ENCODE assay signal across 20 cellular contexts in genomic region chr14:68559949-68560348, GRCh38.
DNase-seq lines count a peak whose midpoint lies in the region; ATAC-seq, FAIRE-seq and TF ChIP-seq lines count a peak whose summit lies in the region.
"Had no signal": no experiment of that assay in that cellular context is flagged by ENCODE, and none has a peak within 500 bp of the region (broad histone marks: within the 10 kb centered on the region; RNA-seq: fewer than 3 reads in every experiment).

No MANE protein-coding gene starts in this region.

- intact Hi-C loops in breast epithelium (cut with DNase I; ENCODE audit: low total_unique reads): loop anchor here (10.0 kb wide), 1 partner anchor 235 kb away; the partner anchor contains the start of gene ZFP36L1
- intact Hi-C loops in endothelial cell of umbilical vein (cut with micrococcal nuclease): loop anchor here (5.0 kb wide), 1 partner anchor 313 kb away; no protein-coding TSS in a partner anchor
- intact Hi-C loops in prostate gland (cut with DNase I): no loop called here

- H3K9me1 ChIP-seq in endothelial cell of umbilical vein (replicated peaks; ENCODE audit: control insufficient read depth, extremely low read depth, insufficient read depth, low read length): no peaks in the 10 kb centered on the region

- H3K27ac Mint-ChIP-seq in nephron: peak overlapping the region; percentile 17 to 100 (median 91)
- no peak overlapping the region for H3K27ac Mint-ChIP-seq in GM23338
- H3K27ac Mint-ChIP-seq: CD8-positive, alpha-beta memory T cell had no signal

- no peaks in the 10 kb centered on the region for H3K9me3 ChIP-seq in breast epithelium
- no peaks in the 10 kb centered on the region for H3K9me3 ChIP-seq in endothelial cell of umbilical vein (replicated peaks; ENCODE audit: control insufficient read depth, insufficient read depth, low read length)
- H3K9me3 ChIP-seq in prostate gland: no peaks in the 10 kb centered on the region
- H3K9me3 ChIP-seq: BE2C, Caco-2 had no signal

- H3K27me3 Mint-ChIP-seq in nephron (ENCODE audit: low read depth) (no peaks in the 10 kb centered on the region), GM23338 (ENCODE audit: insufficient read depth, low read depth, poor library complexity) (peaks cover 11% of the 10 kb centered on the region)
- H3K27me3 Mint-ChIP-seq: CD4-positive, CD25-positive, alpha-beta regulatory T cell; CD8-positive, alpha-beta memory T cell had no signal

- dilution Hi-C loops in endothelial cell of umbilical vein (cut with MboI; ENCODE audit: extremely low pct_ligation_motif_present, low sequenced_read_pairs): no loop called here

- 73% methylated on average over 5 of the region's 5 CpGs for WGBS in prostate gland

- H3K36me3 ChIP-seq in breast epithelium: no peaks in the 10 kb centered on the region
- no peaks in the 10 kb centered on the region for H3K36me3 ChIP-seq in endothelial cell of umbilical vein (ENCODE audit: control insufficient read depth in 2 of 2, extremely low read depth in 1 of 2, insufficient read depth in 2 of 2, low read length in 2 of 2)
- H3K36me3 ChIP-seq in prostate gland: no peaks in the 10 kb centered on the region
- no peaks in the 10 kb centered on the region for H3K36me3 ChIP-seq in GM23338 (ENCODE audit: insufficient read depth)
- H3K36me3 ChIP-seq: BE2C had no signal

- H3K36me3 Mint-ChIP-seq in nephron (ENCODE audit: low read depth) (no peaks in the 10 kb centered on the region), GM23338 (ENCODE audit: low read depth) (peaks cover 3% of the 10 kb centered on the region; the same call in 1 of the 3 replicates)

- peaks cover 5% of the 10 kb centered on the region; the same call in 1 of the 2 replicates for H3K9me2 ChIP-seq in GM23338 (ENCODE audit: insufficient read depth)

- peak; percentile 8 for FAIRE-seq in endothelial cell of umbilical vein (lab: Jason Lieb, UNC)
- FAIRE-seq: GM12892, GM18507 had no signal

- H3K4me1 ChIP-seq in breast epithelium: peaks cover 5 to 31% of the 10 kb centered on the region in 2 donors
- peaks cover 17% of the 10 kb centered on the region for H3K4me1 ChIP-seq in endothelial cell of umbilical vein (ENCODE audit: control insufficient read depth, extremely low read depth, insufficient read depth, low read length)
- H3K4me1 ChIP-seq in prostate gland (replicated peaks): peaks cover 27% of the 10 kb centered on the region
- peaks cover 10% of the 10 kb centered on the region; the same call in 1 of the 2 replicates for H3K4me1 ChIP-seq in GM23338 (ENCODE audit: insufficient read depth)
- H3K4me1 ChIP-seq: BE2C had no signal

- no peak for TF ChIP-seq POLR2A in breast epithelium (IDR thresholded peaks at IDR 0.05)
- no peak for TF ChIP-seq POLR2A in endothelial cell of umbilical vein (IDR thresholded peaks at IDR 0.05; ENCODE audit: low read depth, low read length)
- TF ChIP-seq POLR2A in prostate gland (IDR thresholded peaks at IDR 0.05): no peak

- peaks cover 70% of the 10 kb centered on the region for H3K4me1 Mint-ChIP-seq in nephron
- peaks cover 21% of the 10 kb centered on the region for H3K4me1 Mint-ChIP-seq in GM23338

- POLR2A ChIA-PET in endothelial cell of umbilical vein (lab: Charles Lee): no interaction called here

- no peak overlapping the region for H3K9ac ChIP-seq in endothelial cell of umbilical vein (replicated peaks; ENCODE audit: extremely low read depth, insufficient read depth, low read length)

- H3K9me3 Mint-ChIP-seq in nephron (no peaks in the 10 kb centered on the region), GM23338 (no peaks in the 10 kb centered on the region)
- H3K9me3 Mint-ChIP-seq: CD8-positive, alpha-beta memory T cell had no signal

- no peak overlapping the region for H2AFZ ChIP-seq in endothelial cell of umbilical vein (ENCODE audit: low read depth, low read length)
- H2AFZ ChIP-seq in GM23338: no peak overlapping the region

- H3K79me2 ChIP-seq in endothelial cell of umbilical vein (ENCODE audit: control insufficient read depth, insufficient read depth, low read length) (no peaks in the 10 kb centered on the region), GM23338 (replicated peaks; ENCODE audit: insufficient read depth) (no peaks in the 10 kb centered on the region)

- no peaks in the 10 kb centered on the region for H3F3A ChIP-seq in GM23338 (replicated peaks; ENCODE audit: low read depth)

- BruUV-seq in endothelial cell of umbilical vein (replicated peaks; lab: Mats Ljungman, UMichigan): no TSS peak

- no peaks in the 10 kb centered on the region for H3K27me3 ChIP-seq in breast epithelium
- no peaks in the 10 kb centered on the region for H3K27me3 ChIP-seq in endothelial cell of umbilical vein (ENCODE audit: control insufficient read depth in 2 of 2, insufficient read depth in 2 of 2, low read length in 2 of 2)
- no peaks in the 10 kb centered on the region for H3K27me3 ChIP-seq in prostate gland (replicated peaks; ENCODE audit: insufficient read depth)
- no peaks in the 10 kb centered on the region for H3K27me3 ChIP-seq in GM23338 (ENCODE audit: insufficient read depth)
- H3K27me3 ChIP-seq: BE2C had no signal

- no peaks in the 10 kb centered on the region for H4K20me1 ChIP-seq in endothelial cell of umbilical vein (replicated peaks; ENCODE audit: control insufficient read depth, extremely low read depth, insufficient read depth, low read length)
- H4K20me1 ChIP-seq in GM23338 (replicated peaks; ENCODE audit: insufficient read depth): no peaks in the 10 kb centered on the region

- H3K4me3 Mint-ChIP-seq in nephron (no peak overlapping the region), GM23338 (no peak overlapping the region)
- H3K4me3 Mint-ChIP-seq: CD4-positive, CD25-positive, alpha-beta regulatory T cell; CD8-positive, alpha-beta memory T cell had no signal

- DNase-seq in breast epithelium (ENCODE audit: low spot score in 2 of 2): no peak
- no peak for DNase-seq in endothelial cell of umbilical vein (ENCODE audit: low read depth, low spot score)
- no peak for DNase-seq in prostate gland (ENCODE audit: low spot score)
- no peak for DNase-seq in COLO829 (ENCODE audit: low spot score)
- DNase-seq in GM23338 (ENCODE audit: low spot score): no peak
- DNase-seq: BE2C; C1 segment of cervical spinal cord; Caco-2; CD4-positive, CD25-positive, alpha-beta regulatory T cell; CD8-positive, alpha-beta memory T cell; DMS153; DMS79; GDM1; GOT3; H7 had no signal

- no peak for TF ChIP-seq CTCF in breast epithelium (IDR thresholded peaks at IDR 0.05)
- TF ChIP-seq CTCF in endothelial cell of umbilical vein (IDR thresholded peaks at IDR 0.05; ENCODE audit: extremely low read depth in 1 of 2, insufficient read depth in 1 of 2, low read depth in 1 of 2, low read length in 2 of 2): no peak
- TF ChIP-seq CTCF in nephron (IDR thresholded peaks at IDR 0.05; ENCODE audit: unreplicated experiment in 3 of 3): no peak
- no peak for TF ChIP-seq CTCF in prostate gland (IDR thresholded peaks at IDR 0.05)
- no peak for TF ChIP-seq CTCF in GM23338 (conservative IDR thresholded peaks at IDR 0.05; ENCODE audit: low read depth in 2 of 2)

- H3K4me3 ChIP-seq in breast epithelium (no peak overlapping the region), endothelial cell of umbilical vein (replicated peaks in 1 of 3; ENCODE audit: insufficient read depth in 1 of 3, low read depth in 1 of 3, low read length in 3 of 3) (no peak overlapping the region), prostate gland (no peak overlapping the region), GM23338 (no peak overlapping the region)

- CTCF ChIA-PET in endothelial cell of umbilical vein (lab: Charles Lee): interaction anchor here (1.4 kb wide), 1 partner anchor 26 kb away, joined by 3 read pairs; no protein-coding TSS in a partner anchor

- H3K4me2 ChIP-seq in endothelial cell of umbilical vein (ENCODE audit: insufficient read depth, low read length) (no peak overlapping the region), GM23338 (no peak overlapping the region)

- ATAC-seq in GM21576 (IDR thresholded peaks at IDR 0.05; ENCODE audit: unreplicated experiment): no peak
- no peak for ATAC-seq in GM23338
- ATAC-seq in activated CD4-positive, CD25-positive, alpha-beta regulatory T cell treated with anti-CD3 and anti-CD28 coated beads, Interleukin-2, amount 50 U/mL, for 24 hours: no peak

- H3K27ac ChIP-seq in breast epithelium (peak overlapping the region; percentile 21 to 52), endothelial cell of umbilical vein (ENCODE audit: insufficient read depth, low read depth, low read length) (no peak overlapping the region), prostate gland (peak overlapping the region; percentile 16 to 83), GM23338 (ENCODE audit: low read depth) (no peak overlapping the region)

TF ChIP-seq in endothelial cell of umbilical vein, 7 proteins besides CTCF, POLR2A, EP300 and RAD21:
- TF ChIP-seq JUN (IDR thresholded peaks at IDR 0.05; ENCODE audit: borderline replicate concordance, insufficient read depth, insufficient read length, low read depth) (no peak), POLR2AphosphoS5 (IDR thresholded peaks at IDR 0.05; ENCODE audit: insufficient read depth, low read depth, low read length) (no peak), GATA2 (IDR thresholded peaks at IDR 0.05; ENCODE audit: insufficient read depth, insufficient read length, low read depth, low read length) (no peak), MYC (IDR thresholded peaks at IDR 0.05; ENCODE audit: low read depth, low read length) (no peak), FOS (IDR thresholded peaks at IDR 0.05; ENCODE audit: borderline replicate concordance, insufficient read depth, low read length) (no peak), MAX (IDR thresholded peaks at IDR 0.05; ENCODE audit: insufficient read depth, insufficient read length) (no peak)

TF ChIP-seq in GM23338, 12 proteins besides CTCF, POLR2A, EP300 and RAD21 (continues in another document):
- no peak for TF ChIP-seq ZNF114 (CRISPR knock-in tag; IDR thresholded peaks at IDR 0.05)
- TF ChIP-seq EZH2phosphoT487 (IDR thresholded peaks at IDR 0.05; ENCODE audit: unreplicated experiment): no peak
- no peak for TF ChIP-seq ZNF331 (CRISPR knock-in tag; IDR thresholded peaks at IDR 0.05; ENCODE audit: low read depth)
- TF ChIP-seq CREB1 (CRISPR knock-in tag; IDR thresholded peaks at IDR 0.05; ENCODE audit: low read depth): no peak
- TF ChIP-seq NANOG (IDR thresholded peaks at IDR 0.05; ENCODE audit: borderline replicate concordance): no peak
- TF ChIP-seq EZH2 (IDR thresholded peaks at IDR 0.05; ENCODE audit: low read depth, unreplicated experiment): no peak

Comparison
In these comparisons a context has a peak if more than half of its experiments do, and no peak if none do; other contexts are left out.
1. H3K27ac ChIP-seq: peak in breast epithelium (2 of 2) and prostate gland (2 of 2); none in endothelial cell of umbilical vein (single experiment) and GM23338 (single experiment).